ENCODE assay signal across 1 cellular context in the genomic region with DNA sequence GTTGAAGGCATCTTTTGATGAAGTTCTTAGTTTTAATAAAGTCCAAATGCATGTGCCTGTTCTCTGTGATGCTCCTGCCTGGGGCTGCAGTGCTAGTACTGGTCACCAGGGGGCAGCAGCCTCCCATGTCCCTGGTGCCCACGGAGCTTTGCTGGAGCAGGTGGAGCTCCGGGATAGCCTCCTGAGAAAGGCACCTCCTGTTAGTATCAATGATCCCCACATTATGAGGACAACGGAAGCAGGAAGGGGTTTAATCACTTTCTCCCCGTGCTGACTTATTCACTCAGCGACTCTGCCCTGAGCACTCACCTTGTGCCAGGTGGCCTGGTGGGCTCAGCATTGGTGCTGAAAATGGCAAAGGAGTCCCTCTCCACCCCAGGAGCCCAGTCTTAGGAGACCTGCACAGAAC.
TF ChIP-seq lines count a peak whose summit lies in the region.

No MANE protein-coding gene starts in this region.

TF ChIP-seq in HepG2, 621 proteins besides CTCF, POLR2A, EP300 and RAD21 (continued from another document and continues in another):
- TF ChIP-seq ZBTB46 (CRISPR knock-in tag; IDR thresholded peaks at IDR 0.05; ENCODE audit: borderline replicate concordance) (no peak), ZNF567 (CRISPR knock-in tag; IDR thresholded peaks at IDR 0.05; ENCODE audit: borderline replicate concordance) (no peak), TAF15 (IDR thresholded peaks at IDR 0.05; ENCODE audit: low read depth, low read length, poor library complexity, severe bottlenecking) (no peak), TCF12 (IDR thresholded peaks at IDR 0.05) (no peak), TCF12 (CRISPR knock-in tag; IDR thresholded peaks at IDR 0.05) (no peak), ZNF281 (CRISPR knock-in tag; IDR thresholded peaks at IDR 0.05; ENCODE audit: borderline replicate concordance) (no peak), XRCC5 (optimal IDR thresholded peaks at IDR 0.05; ENCODE audit: low read length) (peak; percentile 40), ZNF224 (CRISPR knock-in tag; IDR thresholded peaks at IDR 0.05) (no peak), GMEB1 (CRISPR knock-in tag; IDR thresholded peaks at IDR 0.05; ENCODE audit: borderline replicate concordance) (no peak), ZNF784 (CRISPR knock-in tag; IDR thresholded peaks at IDR 0.05; ENCODE audit: borderline replicate concordance) (no peak), ZNF225 (CRISPR knock-in tag; IDR thresholded peaks at IDR 0.05) (no peak), TIGD3 (CRISPR knock-in tag; IDR thresholded peaks at IDR 0.05; ENCODE audit: borderline replicate concordance) (no peak), GFI1 (CRISPR knock-in tag; IDR thresholded peaks at IDR 0.05; ENCODE audit: borderline replicate concordance) (0 out of 2 replicates have a peak, but pooled peaks have one; percentile 23), ZNF136 (CRISPR knock-in tag; IDR thresholded peaks at IDR 0.05; ENCODE audit: low read depth) (no peak), FOSL2 (CRISPR knock-in tag; IDR thresholded peaks at IDR 0.05) (peak; percentile 30; the same call in 1 of the 2 replicates), ZGPAT (CRISPR knock-in tag; IDR thresholded peaks at IDR 0.05) (no peak), SIN3B (IDR thresholded peaks at IDR 0.05; ENCODE audit: low read length) (no peak), NFIB (CRISPR knock-in tag; IDR thresholded peaks at IDR 0.05; ENCODE audit: borderline replicate concordance) (no peak), DNMT1 (CRISPR knock-in tag; IDR thresholded peaks at IDR 0.05) (0 out of 2 replicates have a peak, but pooled peaks have one; percentile 76), KLF12 (CRISPR knock-in tag; IDR thresholded peaks at IDR 0.05; ENCODE audit: borderline replicate concordance) (no peak), ZNF768 (CRISPR knock-in tag; IDR thresholded peaks at IDR 0.05) (no peak), KAT7 (CRISPR knock-in tag; IDR thresholded peaks at IDR 0.05; ENCODE audit: borderline replicate concordance) (no peak), SAFB2 (CRISPR knock-in tag; IDR thresholded peaks at IDR 0.05; ENCODE audit: borderline replicate concordance, low read depth) (no peak), ATF6 (CRISPR knock-in tag; conservative IDR thresholded peaks at IDR 0.05) (no peak), E2F2 (CRISPR knock-in tag; IDR thresholded peaks at IDR 0.05; ENCODE audit: borderline replicate concordance) (no peak), ZBTB42 (CRISPR knock-in tag; IDR thresholded peaks at IDR 0.05) (no peak), ZNF451 (CRISPR knock-in tag; IDR thresholded peaks at IDR 0.05) (no peak), FOXO1 (CRISPR knock-in tag; IDR thresholded peaks at IDR 0.05) (no peak), HHEX (CRISPR knock-in tag; IDR thresholded peaks at IDR 0.05) (no peak), BHLHE40 (IDR thresholded peaks at IDR 0.05; ENCODE audit: low read length) (peak; percentile 29; the same call in 1 of the 2 replicates), ZNF747 (CRISPR knock-in tag; IDR thresholded peaks at IDR 0.05; ENCODE audit: borderline replicate concordance) (no peak), HOMEZ (CRISPR knock-in tag; IDR thresholded peaks at IDR 0.05; ENCODE audit: low read depth) (0 out of 2 replicates have a peak, but pooled peaks have one; percentile 45), CC2D1A (CRISPR knock-in tag; IDR thresholded peaks at IDR 0.05) (no peak), ZNF562 (CRISPR knock-in tag; IDR thresholded peaks at IDR 0.05; ENCODE audit: borderline replicate concordance) (no peak), FLYWCH1 (CRISPR knock-in tag; IDR thresholded peaks at IDR 0.05) (no peak), ZNF205 (CRISPR knock-in tag; IDR thresholded peaks at IDR 0.05) (no peak)
- TF ChIP-seq, protein P1, sequence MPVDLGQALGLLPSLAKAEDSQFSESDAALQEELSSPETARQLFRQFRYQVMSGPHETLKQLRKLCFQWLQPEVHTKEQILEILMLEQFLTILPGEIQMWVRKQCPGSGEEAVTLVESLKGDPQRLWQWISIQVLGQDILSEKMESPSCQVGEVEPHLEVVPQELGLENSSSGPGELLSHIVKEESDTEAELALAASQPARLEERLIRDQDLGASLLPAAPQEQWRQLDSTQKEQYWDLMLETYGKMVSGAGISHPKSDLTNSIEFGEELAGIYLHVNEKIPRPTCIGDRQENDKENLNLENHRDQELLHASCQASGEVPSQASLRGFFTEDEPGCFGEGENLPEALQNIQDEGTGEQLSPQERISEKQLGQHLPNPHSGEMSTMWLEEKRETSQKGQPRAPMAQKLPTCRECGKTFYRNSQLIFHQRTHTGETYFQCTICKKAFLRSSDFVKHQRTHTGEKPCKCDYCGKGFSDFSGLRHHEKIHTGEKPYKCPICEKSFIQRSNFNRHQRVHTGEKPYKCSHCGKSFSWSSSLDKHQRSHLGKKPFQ (CRISPR knock-in tag; IDR thresholded peaks at IDR 0.05; ENCODE audit: insufficient replicate concordance): no peak
- TF ChIP-seq, protein P2, sequence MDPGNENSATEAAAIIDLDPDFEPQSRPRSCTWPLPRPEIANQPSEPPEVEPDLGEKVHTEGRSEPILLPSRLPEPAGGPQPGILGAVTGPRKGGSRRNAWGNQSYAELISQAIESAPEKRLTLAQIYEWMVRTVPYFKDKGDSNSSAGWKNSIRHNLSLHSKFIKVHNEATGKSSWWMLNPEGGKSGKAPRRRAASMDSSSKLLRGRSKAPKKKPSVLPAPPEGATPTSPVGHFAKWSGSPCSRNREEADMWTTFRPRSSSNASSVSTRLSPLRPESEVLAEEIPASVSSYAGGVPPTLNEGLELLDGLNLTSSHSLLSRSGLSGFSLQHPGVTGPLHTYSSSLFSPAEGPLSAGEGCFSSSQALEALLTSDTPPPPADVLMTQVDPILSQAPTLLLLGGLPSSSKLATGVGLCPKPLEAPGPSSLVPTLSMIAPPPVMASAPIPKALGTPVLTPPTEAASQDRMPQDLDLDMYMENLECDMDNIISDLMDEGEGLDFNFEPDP (CRISPR knock-in tag; conservative IDR thresholded peaks at IDR 0.05): no peak
- TF ChIP-seq, protein P3, sequence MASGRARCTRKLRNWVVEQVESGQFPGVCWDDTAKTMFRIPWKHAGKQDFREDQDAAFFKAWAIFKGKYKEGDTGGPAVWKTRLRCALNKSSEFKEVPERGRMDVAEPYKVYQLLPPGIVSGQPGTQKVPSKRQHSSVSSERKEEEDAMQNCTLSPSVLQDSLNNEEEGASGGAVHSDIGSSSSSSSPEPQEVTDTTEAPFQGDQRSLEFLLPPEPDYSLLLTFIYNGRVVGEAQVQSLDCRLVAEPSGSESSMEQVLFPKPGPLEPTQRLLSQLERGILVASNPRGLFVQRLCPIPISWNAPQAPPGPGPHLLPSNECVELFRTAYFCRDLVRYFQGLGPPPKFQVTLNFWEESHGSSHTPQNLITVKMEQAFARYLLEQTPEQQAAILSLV (CRISPR knock-in tag; IDR thresholded peaks at IDR 0.05; ENCODE audit: borderline replicate concordance): 0 out of 2 replicates have a peak, but pooled peaks have one; percentile 48
